12 cellular contexts compared by ENCODE assay signal in genomic region chr17:68760141-68760475, GRCh38.
DNase-seq lines count a peak whose midpoint lies in the region; ATAC-seq, FAIRE-seq and TF ChIP-seq lines count a peak whose summit lies in the region.
"Had no signal": no experiment of that assay in that cellular context is flagged by ENCODE, and none has a peak within 500 bp of the region (broad histone marks: within the 10 kb centered on the region; RNA-seq: fewer than 3 reads in every experiment).

No MANE protein-coding gene starts in this region.

- CTCF ChIA-PET in A549 (lab: Yijun Ruan, JAX): interaction anchor here (0.7 to 2.4 kb wide), 20 partner anchors 155 to 590 kb away, joined by 3 to 10 read pairs (median 4); no protein-coding TSS in a partner anchor

- H3K79me2 ChIP-seq in DND-41 (ENCODE audit: insufficient read depth, low read length): no peaks in the 10 kb centered on the region

- TF ChIP-seq RAD21 in A549 (conservative IDR thresholded peaks at IDR 0.05 in 1 of 2, IDR thresholded peaks at IDR 0.05 in 1 of 2): no peak; a peak in 1 of 5 replicates

- 37% methylated on average over 4 of the region's 4 CpGs for WGBS in A549 (ENCODE audit: missing lambda C conversion rate)

- no peaks in the 10 kb centered on the region for H4K20me1 ChIP-seq in DND-41 (ENCODE audit: insufficient read depth, low read length)

- peaks cover 4% of the 10 kb centered on the region for H3K27me3 Mint-ChIP-seq in glutamatergic neuron (ENCODE audit: unreplicated experiment)

- 0 out of 5 replicates have a peak, but pooled peaks of 1 of the 2 experiments have one; percentile 10 for TF ChIP-seq EP300 in A549 (IDR thresholded peaks at IDR 0.05)

- peaks cover 10% of the 10 kb centered on the region for H3K4me1 ChIP-seq in A549
- peaks cover 7% of the 10 kb centered on the region; the same call in 1 of the 2 replicates for H3K4me1 ChIP-seq in DND-41 (ENCODE audit: insufficient read depth, low read length)
- H3K4me1 ChIP-seq in RWPE2 (ENCODE audit: insufficient read depth, poor library complexity, severe bottlenecking): peaks cover 6% of the 10 kb centered on the region
- H3K4me1 ChIP-seq in gastrocnemius medialis: peaks cover 6 to 7% of the 10 kb centered on the region in 2 donors

- ATAC-seq in A549: no peak; a peak in 1 of 6 replicates
- ATAC-seq in DND-41 (ENCODE audit: insufficient read depth, low read depth): no peak
- no peak for ATAC-seq in RWPE2 (ENCODE audit: low read depth)
- no peak for ATAC-seq in gastrocnemius medialis

- H3K9me3 ChIP-seq in A549 (no peaks in the 10 kb centered on the region), DND-41 (ENCODE audit: insufficient read depth, low read length, severe bottlenecking) (no peaks in the 10 kb centered on the region), RWPE2 (ENCODE audit: severe bottlenecking) (no peaks in the 10 kb centered on the region), gastrocnemius medialis (no peaks in the 10 kb centered on the region)
- H3K9me3 ChIP-seq: esophagus muscularis mucosa, tibial nerve had no signal

- in situ Hi-C loops in gastrocnemius medialis (cut with MboI; ENCODE audit: low sequenced_read_pairs in 4 of 4): loop anchor here in 3 of 4 donors (25.0 kb wide), 3 partner anchors 223 to 573 kb away; no protein-coding TSS in a partner anchor

- POLR2A ChIA-PET in A549 (lab: Yijun Ruan, JAX): interaction anchor here (1.0 to 1.5 kb wide), 2 partner anchors 217 to 248 kb away, joined by 3 to 7 read pairs; partner anchors contain the start of gene PRKAR1A

- H3K4me1 Mint-ChIP-seq in glutamatergic neuron (ENCODE audit: low read depth, unreplicated experiment): no peaks in the 10 kb centered on the region

- intact Hi-C loops in gastrocnemius medialis (cut with DNase I; ENCODE audit: low total_unique reads): loop anchor here (5.0 kb wide), 1 partner anchor 293 kb away; no protein-coding TSS in a partner anchor

- TF ChIP-seq CTCF in A549 (IDR thresholded peaks at IDR 0.05) (peak; percentile 16; the same call in 2 of the 3 replicates), DND-41 (IDR thresholded peaks at IDR 0.05; ENCODE audit: borderline replicate concordance, extremely low read depth, low read length, poor library complexity, severe bottlenecking) (no peak), RWPE2 (IDR thresholded peaks at IDR 0.05; ENCODE audit: poor library complexity, severe bottlenecking) (peak; percentile 75), glutamatergic neuron (IDR thresholded peaks at IDR 0.05; ENCODE audit: partially characterized antibody, unreplicated experiment) (no peak), gastrocnemius medialis (IDR thresholded peaks at IDR 0.05 in 4 of 5, conservative IDR thresholded peaks at IDR 0.05 in 1 of 5) (no peak)

- H3K36me3 Mint-ChIP-seq in glutamatergic neuron (ENCODE audit: unreplicated experiment): peaks cover 8% of the 10 kb centered on the region

- H3K27ac ChIP-seq in A549: peak overlapping the region in 1 of 2 experiments; percentile 95; a peak in 2 of 6 replicates
- no peak overlapping the region for H3K27ac ChIP-seq in DND-41 (ENCODE audit: low read length)
- peak overlapping the region; percentile 75 for H3K27ac ChIP-seq in RWPE2 (ENCODE audit: poor library complexity, severe bottlenecking)
- H3K27ac ChIP-seq in gastrocnemius medialis: no peak overlapping the region

- H3K27ac Mint-ChIP-seq in glutamatergic neuron (ENCODE audit: unreplicated experiment): peak overlapping the region; percentile 82

- H3K36me3 ChIP-seq in DND-41 (ENCODE audit: insufficient read depth, low read length) (no peaks in the 10 kb centered on the region), RWPE2 (ENCODE audit: low read depth) (no peaks in the 10 kb centered on the region), gastrocnemius medialis (no peaks in the 10 kb centered on the region)
- H3K36me3 ChIP-seq: esophagus muscularis mucosa, tibial nerve, WERI-Rb-1 had no signal

- H2AFZ ChIP-seq in DND-41 (ENCODE audit: low read depth, low read length): 0 out of 2 replicates have a peak overlapping the region, but pooled peaks have one; percentile 21

- no peak overlapping the region for H3K9ac ChIP-seq in DND-41 (ENCODE audit: low read depth, low read length)

- FAIRE-seq in A549 (lab: Jason Lieb, UNC): no peak

- DNase-seq in A549 (ENCODE audit: low read depth in 1 of 2, low spot score in 1 of 2) (no peak), DND-41 (no peak), RWPE2 (ENCODE audit: low spot score) (no peak), glutamatergic neuron (no peak), gastrocnemius medialis (no peak), GDM1 (lab: John Stamatoyannopoulos, UW) (no peak), H4 (ENCODE audit: low spot score) (no peak), hippocampal formation (lab: John Stamatoyannopoulos, UW) (no peak)

- 0 out of 3 replicates have a peak overlapping the region, but pooled peaks have one; percentile 82 for H3K4me2 ChIP-seq in A549
- H3K4me2 ChIP-seq in DND-41 (ENCODE audit: insufficient read depth, low read length): no peak overlapping the region

- H3K27me3 ChIP-seq in DND-41 (ENCODE audit: insufficient read depth, low read length, poor library complexity) (no peaks in the 10 kb centered on the region), RWPE2 (ENCODE audit: insufficient read depth, poor library complexity, severe bottlenecking) (no peaks in the 10 kb centered on the region), gastrocnemius medialis (no peaks in the 10 kb centered on the region)
- H3K27me3 ChIP-seq: dorsolateral prefrontal cortex, esophagus muscularis mucosa, tibial nerve had no signal

- H3K4me3 ChIP-seq in A549: no peak overlapping the region
- H3K4me3 ChIP-seq in DND-41 (ENCODE audit: low read depth in 1 of 2, low read length in 2 of 2): no peak overlapping the region
- H3K4me3 ChIP-seq in RWPE2 (ENCODE audit: severe bottlenecking): no peak overlapping the region
- H3K4me3 ChIP-seq in gastrocnemius medialis: peak overlapping the region in 1 of 4 donors; percentile 44

- H3K9me3 Mint-ChIP-seq in glutamatergic neuron (ENCODE audit: unreplicated experiment): peaks cover 2% of the 10 kb centered on the region

- TF ChIP-seq POLR2A in A549 (IDR thresholded peaks at IDR 0.05; ENCODE audit: low read length) (no peak), gastrocnemius medialis (IDR thresholded peaks at IDR 0.05) (no peak)

- no peak overlapping the region for H3K4me3 Mint-ChIP-seq in glutamatergic neuron (ENCODE audit: unreplicated experiment)

TF ChIP-seq in A549, 52 proteins besides CTCF, POLR2A, EP300 and RAD21:
- TF ChIP-seq MAFK (IDR thresholded peaks at IDR 0.05; ENCODE audit: partially characterized antibody) (no peak), FOSL2 (IDR thresholded peaks at IDR 0.05) (0 out of 2 replicates have a peak, but pooled peaks have one; percentile 5), FOSL2 (CRISPR knock-in tag; IDR thresholded peaks at IDR 0.05) (no peak)

Comparison
In these comparisons a context has a peak if more than half of its experiments do, and no peak if none do; other contexts are left out.
1. CTCF ChIP-seq: peak in A549 (single experiment) and RWPE2 (single experiment); none in DND-41 (single experiment), glutamatergic neuron (single experiment) and gastrocnemius medialis (0 of 5).